In the genomic region with DNA sequence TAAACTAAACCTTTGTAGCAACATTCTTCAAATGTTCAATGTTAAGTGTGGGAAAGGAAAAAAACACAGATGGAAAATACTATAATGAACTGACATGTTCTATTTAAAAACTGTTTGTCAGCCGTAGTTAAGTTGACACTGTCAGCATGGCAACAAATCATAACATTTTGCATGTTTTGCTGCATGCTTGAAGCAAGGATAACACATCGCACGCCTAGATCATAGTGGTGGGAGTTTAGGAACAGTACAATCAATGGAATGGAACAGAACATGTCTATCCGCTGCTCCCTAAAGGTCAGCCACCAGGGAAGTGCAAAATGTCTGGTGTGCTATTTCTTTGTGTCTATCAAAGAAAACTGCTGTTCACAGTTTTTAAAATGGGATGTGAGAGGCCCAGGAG, we compare ENCODE assay signal across 14 cellular contexts.
"Had no signal": no experiment of that assay in that cellular context is flagged by ENCODE, and none has a peak within 500 bp of the region (broad histone marks: within the 10 kb centered on the region; RNA-seq: fewer than 3 reads in every experiment).

No MANE protein-coding gene starts in this region.

- H3K27me3 Mint-ChIP-seq: activated CD4-positive, alpha-beta memory T cell treated with anti-CD3 and anti-CD28 coated beads, Interleukin-2, amount 10 ng/mL, durations not matched to agents 7 days and 5 days; activated CD4-positive, alpha-beta T cell treated with anti-CD3 and anti-CD28 coated beads for 36 hours; activated naive CD4-positive, alpha-beta T cell treated with anti-CD3 and anti-CD28 coated beads, Interleukin-2, amount 10 ng/mL, durations not matched to agents 7 days and 5 days; activated T-cell treated with anti-CD3 and anti-CD28 coated beads, Interleukin-2, amount 50 U/mL, for 24 hours; T-helper 17 cell had no signal

- H3K9me3 ChIP-seq: stomach had no signal

- H3K4me3 Mint-ChIP-seq: activated CD4-positive, alpha-beta memory T cell treated with anti-CD3 and anti-CD28 coated beads, Interleukin-2, amount 10 ng/mL, durations not matched to agents 7 days and 5 days; activated CD4-positive, alpha-beta T cell treated with anti-CD3 and anti-CD28 coated beads for 36 hours; activated naive CD4-positive, alpha-beta T cell treated with anti-CD3 and anti-CD28 coated beads, Interleukin-2, amount 10 ng/mL, durations not matched to agents 7 days and 5 days; activated T-cell treated with anti-CD3 and anti-CD28 coated beads, Interleukin-2, amount 50 U/mL, for 24 hours; immature natural killer cell; natural killer cell; T-helper 17 cell had no signal

- FAIRE-seq: astrocyte, bronchial epithelial cell had no signal

- H3K4me3 ChIP-seq: stomach had no signal

- H3K9me3 Mint-ChIP-seq: activated naive CD4-positive, alpha-beta T cell treated with anti-CD3 and anti-CD28 coated beads, Interleukin-2, amount 10 ng/mL, durations not matched to agents 7 days and 5 days had no signal

- H3K4me1 ChIP-seq: stomach had no signal

- H3K36me3 ChIP-seq: stomach had no signal

- H3K27ac Mint-ChIP-seq: activated CD4-positive, alpha-beta memory T cell treated with anti-CD3 and anti-CD28 coated beads, Interleukin-2, amount 10 ng/mL, durations not matched to agents 7 days and 5 days; activated CD4-positive, alpha-beta T cell treated with anti-CD3 and anti-CD28 coated beads for 36 hours; activated naive CD4-positive, alpha-beta T cell treated with anti-CD3 and anti-CD28 coated beads, Interleukin-2, amount 10 ng/mL, durations not matched to agents 7 days and 5 days; activated T-cell treated with anti-CD3 and anti-CD28 coated beads, Interleukin-2, amount 50 U/mL, for 24 hours; immature natural killer cell; natural killer cell; T-helper 17 cell had no signal

- H3K4me1 Mint-ChIP-seq: activated CD4-positive, alpha-beta memory T cell treated with anti-CD3 and anti-CD28 coated beads, Interleukin-2, amount 10 ng/mL, durations not matched to agents 7 days and 5 days; activated CD4-positive, alpha-beta T cell treated with anti-CD3 and anti-CD28 coated beads for 36 hours; activated naive CD4-positive, alpha-beta T cell treated with anti-CD3 and anti-CD28 coated beads, Interleukin-2, amount 10 ng/mL, durations not matched to agents 7 days and 5 days; immature natural killer cell; natural killer cell; T-helper 17 cell had no signal

- H3K27me3 ChIP-seq: stomach had no signal

- H3K27ac ChIP-seq: stomach had no signal

- DNase-seq: activated CD4-positive, alpha-beta memory T cell treated with anti-CD3 and anti-CD28 coated beads, Interleukin-2, amount 10 ng/mL, durations not matched to agents 7 days and 5 days; activated CD4-positive, alpha-beta T cell treated with anti-CD3 and anti-CD28 coated beads for 36 hours; activated naive CD4-positive, alpha-beta T cell treated with anti-CD3 and anti-CD28 coated beads, Interleukin-2, amount 10 ng/mL, durations not matched to agents 7 days and 5 days; activated T-cell treated with anti-CD3 and anti-CD28 coated beads, Interleukin-2, amount 50 U/mL, for 24 hours; immature natural killer cell; mesendoderm; natural killer cell; nucleus accumbens; posterior cingulate gyrus; stimulated activated CD4-positive, alpha-beta T cell treated with anti-CD3 and anti-CD28 coated beads, Interleukin-2, amount 100 ng/mL, for 24 hours; stomach; T-helper 17 cell had no signal

- H3K36me3 Mint-ChIP-seq: activated naive CD4-positive, alpha-beta T cell treated with anti-CD3 and anti-CD28 coated beads, Interleukin-2, amount 10 ng/mL, durations not matched to agents 7 days and 5 days; natural killer cell had no signal
